ENCODE assay signal across 8 cellular contexts in genomic region chr19:4909172-4909896, GRCh38. TPM values are rescaled to one million over a fixed set of nuclear protein-coding genes. Genes with fewer than 3 reads are reported as not detected.
DNase-seq lines count a peak whose midpoint lies in the region; ATAC-seq and TF ChIP-seq lines count a peak whose summit lies in the region.

Gene UHRF1, plus strand, starts transcription at chr19:4909501. Its CDS starts 1,385 bp downstream, at chr19:4910886.

- peak within 1 kb of the TSS; percentile 67 to 95 (median 88) for H3K4me3 ChIP-seq in BLaER1 treated with 17β-estradiol and CSF1 and Interleukin-3, amounts not matched to agents 10 nM and 100 nM
- no peak within 1 kb of the TSS for H3K4me3 ChIP-seq in KMS-11 (IDR thresholded peaks at IDR 0.05; ENCODE audit: insufficient read depth, low read depth, low read length)
- peak within 1 kb of the TSS; percentile 94 for H3K4me3 ChIP-seq in SU-DHL-6 (ENCODE audit: insufficient read depth, low read length, poor library complexity, severe bottlenecking)
- H3K4me3 ChIP-seq in coronary artery, result peak within 1 kb of the TSS; percentile 97
- peak within 1 kb of the TSS; percentile 41 to 78 (median 46) for H3K4me3 ChIP-seq in tibial nerve

- H3K27ac ChIP-seq in BLaER1 treated with 17β-estradiol and CSF1 and Interleukin-3, amounts not matched to agents 10 nM and 100 nM, result peak within 1 kb of the TSS in 10 of 11 experiments; percentile 58 to 97 (median 94); a peak in 19 of 22 replicates
- H3K27ac ChIP-seq in KMS-11, result peak within 1 kb of the TSS; percentile 63
- peak within 1 kb of the TSS; percentile 78 for H3K27ac ChIP-seq in SU-DHL-6 (ENCODE audit: low read depth, low read length)
- H3K27ac ChIP-seq in coronary artery, result no peak within 1 kb of the TSS
- peak within 1 kb of the TSS; percentile 14 to 77 (median 40) for H3K27ac ChIP-seq in tibial nerve

- H2AFZ ChIP-seq in KMS-11 (ENCODE audit: low read depth) (peak within 1 kb of the TSS; percentile 66), SU-DHL-6 (ENCODE audit: low read depth, low read length, severe bottlenecking) (peak within 1 kb of the TSS; percentile 80)

- peak within 1 kb of the TSS; percentile 82 to 99 (median 92) for H3K4me3 Mint-ChIP-seq in naive B cell

- no peak for TF ChIP-seq POLR2A in tibial nerve (IDR thresholded peaks at IDR 0.05)

- no peaks in the 10 kb centered on the region for H3K9me3 ChIP-seq in BLaER1 treated with 17β-estradiol and CSF1 and Interleukin-3, amounts not matched to agents 10 nM and 100 nM (replicated peaks in 1 of 11)
- H3K9me3 ChIP-seq in SU-DHL-6 (ENCODE audit: insufficient read depth, low read length), result no peaks in the 10 kb centered on the region
- no peaks in the 10 kb centered on the region for H3K9me3 ChIP-seq in tibial nerve

- H3K27me3 Mint-ChIP-seq in naive B cell, result no peaks in the 10 kb centered on the region

- H3K9me2 ChIP-seq in SU-DHL-6 (replicated peaks; ENCODE audit: insufficient read depth, low read length), result no peaks in the 10 kb centered on the region

- H3K36me3 Mint-ChIP-seq in naive B cell, result no peaks in the 10 kb centered on the region

- H3K4me2 ChIP-seq in BLaER1 treated with 17β-estradiol and CSF1 and Interleukin-3, amounts not matched to agents 10 nM and 100 nM, result peak within 1 kb of the TSS; percentile 87 to 100 (median 98)
- H3K4me2 ChIP-seq in KMS-11, result peak within 1 kb of the TSS; percentile 92
- H3K4me2 ChIP-seq in SU-DHL-6 (ENCODE audit: low read depth, low read length, poor library complexity, severe bottlenecking), result peak within 1 kb of the TSS; percentile 99

- H3K4me1 Mint-ChIP-seq in naive B cell, result peaks cover 35 to 60% (median 50%) of the 10 kb centered on the region in 3 donors

- ATAC-seq in GM18867 (IDR thresholded peaks at IDR 0.05; ENCODE audit: unreplicated experiment), result peak; percentile 23
- no peak for ATAC-seq in naive B cell (ENCODE audit: low read depth in 2 of 2)
- no peak for ATAC-seq in GM19463 (IDR thresholded peaks at IDR 0.05; ENCODE audit: unreplicated experiment)

- H3K27me3 ChIP-seq in BLaER1 treated with 17β-estradiol and CSF1 and Interleukin-3, amounts not matched to agents 10 nM and 100 nM, result no peaks in the 10 kb centered on the region
- H3K27me3 ChIP-seq in KMS-11 (ENCODE audit: insufficient read depth, low read depth), result no peaks in the 10 kb centered on the region
- H3K27me3 ChIP-seq in SU-DHL-6 (ENCODE audit: low read length), result no peaks in the 10 kb centered on the region
- H3K27me3 ChIP-seq in tibial nerve, result peaks cover 0 to 12% of the 10 kb centered on the region in 2 donors

- H3K4me1 ChIP-seq in BLaER1 treated with 17β-estradiol and CSF1 and Interleukin-3, amounts not matched to agents 10 nM and 100 nM, result peaks cover 47 to 69% (median 64%) of the 10 kb centered on the region in 10 experiments
- H3K4me1 ChIP-seq in KMS-11 (ENCODE audit: low read depth, poor library complexity, severe bottlenecking) (peaks cover 5% of the 10 kb centered on the region), tibial nerve (peaks cover 0 to 34% (median 29%) of the 10 kb centered on the region in 4 donors)

- peak within 1 kb of the TSS in 4 of 6 donors; percentile 36 to 70 (median 64) for H3K27ac Mint-ChIP-seq in naive B cell

- H3K36me3 ChIP-seq in BLaER1 treated with 17β-estradiol and CSF1 and Interleukin-3, amounts not matched to agents 10 nM and 100 nM, result peaks cover 0 to 43% (median 34%) of the 10 kb centered on the region in 11 experiments; a peak in 17 of 22 replicates
- H3K36me3 ChIP-seq in KMS-11 (ENCODE audit: insufficient read depth), result no peaks in the 10 kb centered on the region; the same call in 1 of the 2 replicates
- peaks cover 10% of the 10 kb centered on the region; the same call in 1 of the 2 replicates for H3K36me3 ChIP-seq in SU-DHL-6 (ENCODE audit: low read length)
- H3K36me3 ChIP-seq in tibial nerve, result no peaks in the 10 kb centered on the region

- peak within 1 kb of the TSS; percentile 76 to 99 (median 96) for H3K9ac ChIP-seq in BLaER1 treated with 17β-estradiol and CSF1 and Interleukin-3, amounts not matched to agents 10 nM and 100 nM
- H3K9ac ChIP-seq in KMS-11 (peak within 1 kb of the TSS; percentile 89), SU-DHL-6 (ENCODE audit: low read length) (peak within 1 kb of the TSS; percentile 93)

- no peak for DNase-seq in coronary artery (ENCODE audit: low spot score)
- no peak for DNase-seq in naive B cell
- no peak for DNase-seq in tibial nerve (ENCODE audit: low spot score in 2 of 2)

- H3K79me2 ChIP-seq in KMS-11 (ENCODE audit: insufficient read depth, low read depth), result peaks cover 42% of the 10 kb centered on the region
- peaks cover 42% of the 10 kb centered on the region for H3K79me2 ChIP-seq in SU-DHL-6 (ENCODE audit: insufficient read depth, low read length)

- H4K20me1 ChIP-seq in BLaER1 treated with 17β-estradiol and CSF1 and Interleukin-3, amounts not matched to agents 10 nM and 100 nM, result peaks cover 27 to 64% (median 38%) of the 10 kb centered on the region in 11 experiments
- 0 out of 2 replicates have a peak, but pooled peaks cover 2% of the 10 kb centered on the region for H4K20me1 ChIP-seq in KMS-11 (ENCODE audit: insufficient read depth)
- no peaks in the 10 kb centered on the region for H4K20me1 ChIP-seq in SU-DHL-6 (ENCODE audit: low read depth, low read length)

- peaks cover 25% of the 10 kb centered on the region for H3F3A ChIP-seq in SU-DHL-6 (ENCODE audit: insufficient read depth)

- TF ChIP-seq EP300 in tibial nerve (IDR thresholded peaks at IDR 0.05), result no peak

- no peaks in the 10 kb centered on the region for H3K9me3 Mint-ChIP-seq in naive B cell

- TF ChIP-seq CTCF in KMS-11 (conservative IDR thresholded peaks at IDR 0.05; ENCODE audit: low read depth, low read length) (no peak), SU-DHL-6 (IDR thresholded peaks at IDR 0.05; ENCODE audit: insufficient read depth, low read length, poor library complexity, severe bottlenecking) (no peak), coronary artery (IDR thresholded peaks at IDR 0.05) (no peak), tibial nerve (IDR thresholded peaks at IDR 0.05) (no peak)

- WGBS in tibial nerve, 2 donors, result 3% methylated on average over 16 to 44 of the region's 87 CpGs

RNA-seq across cellular contexts. Expression of gene UHRF1, which starts in this region (rescaled TPM):
- under 1 TPM in 4 of 6 donors, not detected in 2; 0.07 to 0.17 (median 0.14) TPM for polyA plus RNA-seq in naive B cell (ENCODE audit: low read depth in 6 of 6)
- total RNA-seq in tibial nerve, result 1 to 10 TPM; 1.7 to 7.2 (median 3.0) TPM

Comparison
In these comparisons a context has a peak if more than half of its experiments do, and no peak if none do; other contexts are left out.
1. H3K27ac ChIP-seq: peak in BLaER1 treated with 17β-estradiol and CSF1 and Interleukin-3, amounts not matched to agents 10 nM and 100 nM (10 of 11), KMS-11 (single experiment), SU-DHL-6 (single experiment) and tibial nerve (4 of 4); none in coronary artery (0 of 2).
2. Peak in every context shown above with its lines, with median percentiles within 50 percentile points of each other: H3K4me2 ChIP-seq and H3K9ac ChIP-seq.